1 cellular context compared by ENCODE assay signal in the genomic region with DNA sequence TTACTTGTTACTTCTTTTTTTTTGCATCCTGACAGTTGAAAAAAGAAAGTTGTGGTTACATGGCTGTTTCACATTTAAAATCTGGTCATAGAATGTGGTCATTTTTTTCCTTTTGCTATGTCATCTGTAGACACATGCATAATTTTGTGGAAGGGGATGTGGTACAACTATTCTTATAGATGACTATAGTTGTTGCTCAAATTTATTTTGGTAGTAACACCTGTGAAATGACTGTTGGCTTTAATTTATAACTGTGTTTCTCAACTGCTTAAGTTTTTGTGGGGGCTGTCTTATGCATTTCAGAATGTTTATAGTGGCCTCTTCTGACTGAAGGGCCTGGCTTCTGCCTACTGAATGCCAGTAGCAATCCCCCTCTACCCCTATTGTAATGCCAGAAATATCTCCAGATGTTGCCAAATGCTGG.
TF ChIP-seq lines count a peak whose summit lies in the region.

No MANE protein-coding gene starts in this region.

TF ChIP-seq in GM12878, 131 proteins besides CTCF, POLR2A, EP300 and RAD21 (continued from another document):
- TF ChIP-seq, protein P1, sequence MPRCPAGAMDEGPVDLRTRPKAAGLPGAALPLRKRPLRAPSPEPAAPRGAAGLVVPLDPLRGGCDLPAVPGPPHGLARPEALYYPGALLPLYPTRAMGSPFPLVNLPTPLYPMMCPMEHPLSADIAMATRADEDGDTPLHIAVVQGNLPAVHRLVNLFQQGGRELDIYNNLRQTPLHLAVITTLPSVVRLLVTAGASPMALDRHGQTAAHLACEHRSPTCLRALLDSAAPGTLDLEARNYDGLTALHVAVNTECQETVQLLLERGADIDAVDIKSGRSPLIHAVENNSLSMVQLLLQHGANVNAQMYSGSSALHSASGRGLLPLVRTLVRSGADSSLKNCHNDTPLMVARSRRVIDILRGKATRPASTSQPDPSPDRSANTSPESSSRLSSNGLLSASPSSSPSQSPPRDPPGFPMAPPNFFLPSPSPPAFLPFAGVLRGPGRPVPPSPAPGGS (IDR thresholded peaks at IDR 0.05; ENCODE audit: borderline replicate concordance, insufficient read depth, low read depth, low read length, poor library complexity, severe bottlenecking) = peak; percentile 83
- TF ChIP-seq TBL1XR1 (IDR thresholded peaks at IDR 0.05; ENCODE audit: low read depth, low read length) = peak; percentile 100
- TF ChIP-seq YY1 (IDR thresholded peaks at IDR 0.05; ENCODE audit: low read depth, low read length) = no peak
- TF ChIP-seq MYB (IDR thresholded peaks at IDR 0.05; ENCODE audit: borderline replicate concordance, low read depth, low read length) = peak; percentile 95
- TF ChIP-seq NRF1 (conservative IDR thresholded peaks at IDR 0.05; ENCODE audit: low read depth, low read length) = no peak
- no peak for TF ChIP-seq CHD4 (IDR thresholded peaks at IDR 0.05)
- TF ChIP-seq PAX5 (IDR thresholded peaks at IDR 0.05; ENCODE audit: borderline replicate concordance, low read depth, low read length) = peak; percentile 63; the same call in 1 of the 2 replicates
- no peak for TF ChIP-seq TAF1 (IDR thresholded peaks at IDR 0.05; ENCODE audit: borderline replicate concordance, low read depth, low read length)
- TF ChIP-seq MLLT1 (IDR thresholded peaks at IDR 0.05) = peak; percentile 93
TF ChIP-seq in GM12878: peak in this region for 61.
